Comparison of ENCODE assay signal across 17 cellular contexts in the genomic region with DNA sequence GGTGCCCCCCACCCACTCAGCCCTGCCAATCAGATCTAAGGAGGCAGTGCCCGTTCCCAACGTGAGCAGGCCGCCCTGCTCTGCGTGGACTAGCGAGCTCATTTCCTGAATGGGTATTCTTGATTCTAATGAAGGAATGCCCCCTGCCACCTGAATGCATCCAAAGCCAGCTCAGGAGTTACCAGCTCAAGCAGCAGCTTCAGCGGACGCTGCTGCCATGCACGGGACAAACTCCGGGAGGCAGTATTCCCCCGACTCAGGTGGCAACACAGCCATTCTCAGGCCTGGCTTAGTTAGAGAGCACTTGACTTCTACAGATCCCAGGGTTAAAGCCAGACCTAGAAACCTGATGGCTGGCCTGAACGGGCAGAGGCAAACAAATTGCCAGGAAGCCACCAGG. TPM values are rescaled to one million over a fixed set of nuclear protein-coding genes. Genes with fewer than 3 reads are reported as not detected.
DNase-seq lines count a peak whose midpoint lies in the region; ATAC-seq and TF ChIP-seq lines count a peak whose summit lies in the region.
"Had no signal": no experiment of that assay in that cellular context is flagged by ENCODE, and none has a peak within 500 bp of the region (broad histone marks: within the 10 kb centered on the region; RNA-seq: fewer than 3 reads in every experiment).

No MANE protein-coding gene starts in this region.

- H3K36me3 ChIP-seq in OCI-LY3 (replicated peaks; ENCODE audit: low read depth, low read length) (peaks cover 36% of the 10 kb centered on the region), aorta (ENCODE audit: control insufficient read depth in 1 of 2, insufficient read depth in 2 of 2, low read length in 1 of 2) (peaks cover 6 to 10% of the 10 kb centered on the region in 2 donors)

- no peaks in the 10 kb centered on the region for H3K4me1 ChIP-seq in OCI-LY3 (ENCODE audit: low read length)
- no peaks in the 10 kb centered on the region for H3K4me1 ChIP-seq in aorta (ENCODE audit: control insufficient read depth in 1 of 2, insufficient read depth in 2 of 2, low read length in 2 of 2)
- H3K4me1 ChIP-seq: body of pancreas, tibial artery had no signal

- no peak overlapping the region for H3K4me2 ChIP-seq in OCI-LY3 (ENCODE audit: low read length)
- H3K4me2 ChIP-seq: KMS-11 had no signal

- no peaks in the 10 kb centered on the region for H3K79me2 ChIP-seq in OCI-LY3 (ENCODE audit: low read length)

- H3K27ac ChIP-seq in OCI-LY3 (ENCODE audit: low read length) (no peak overlapping the region), aorta (ENCODE audit: low read depth in 1 of 2, low read length in 2 of 2) (no peak overlapping the region)
- H3K27ac ChIP-seq: body of pancreas, heart right ventricle, KMS-11, tibial artery had no signal

- no peak overlapping the region for H3K9ac ChIP-seq in OCI-LY3 (ENCODE audit: low read length)
- H3K9ac ChIP-seq: KMS-11 had no signal

- H3K4me3 ChIP-seq in OCI-LY3 (ENCODE audit: low read length) (no peak overlapping the region), choroid plexus epithelial cell (ENCODE audit: low read depth, low read length) (no peak overlapping the region), aorta (ENCODE audit: low read length in 2 of 2) (no peak overlapping the region)
- H3K4me3 ChIP-seq: body of pancreas, heart right ventricle, tibial artery had no signal

- TF ChIP-seq CTCF in GM13977 (IDR thresholded peaks at IDR 0.05; ENCODE audit: extremely low read depth, insufficient read depth, missing control alignments) (peak; percentile 7), OCI-LY3 (IDR thresholded peaks at IDR 0.05; ENCODE audit: low read depth, low read length) (0 out of 2 replicates have a peak, but pooled peaks have one; percentile 16), choroid plexus epithelial cell (conservative IDR thresholded peaks at IDR 0.05; ENCODE audit: low read depth, low read length) (peak; percentile 9)

- DNase-seq in GM13977 (ENCODE audit: low spot score) (no peak), choroid plexus epithelial cell (ENCODE audit: low read depth) (no peak), aorta (peak; percentile 25 to 29), NOMO-1 treated with DMSO at 0.1 percent for 48 hours (lab: John Stamatoyannopoulos, UW; ENCODE audit: unreplicated experiment) (no peak), middle frontal gyrus (ENCODE audit: extremely low spot score, low spot score) (no peak)
- no peak for DNase-seq in activated T-cell treated with anti-CD3 and anti-CD28 coated beads, Interleukin-2, amount 50 U/mL, for 1 hour
- DNase-seq: activated CD4-positive, alpha-beta T cell treated with anti-CD3 and anti-CD28 coated beads for 36 hours; activated naive CD8-positive, alpha-beta T cell treated with anti-CD3 and anti-CD28 coated beads for 36 hours; body of pancreas; COR-L47; heart right ventricle; NCI-H1092 treated with DMSO at 0.1 percent for 48 hours; NCI-H2081 treated with DMSO at 0.1 percent for 48 hours; stimulated activated CD4-positive, alpha-beta T cell treated with anti-CD3 and anti-CD28 coated beads, Interleukin-4, amount 100 ng/mL, for 24 hours; tibial artery had no signal

- ATAC-seq in aorta (ENCODE audit: low FRiP score): no peak
- ATAC-seq: activated CD4-positive, alpha-beta T cell treated with anti-CD3 and anti-CD28 coated beads for 36 hours; body of pancreas; heart right ventricle had no signal

- H4K20me1 ChIP-seq in OCI-LY3 (ENCODE audit: insufficient read depth, low read length): no peaks in the 10 kb centered on the region; the same call in 1 of the 2 replicates

- in situ Hi-C loops in GM13977 (cut with MboI; ENCODE audit: low pct_unique_long_range_greater_than_20kb, low sequenced_read_pairs, unreplicated experiment): no loop called here

- H2AFZ ChIP-seq in OCI-LY3 (ENCODE audit: low read depth, low read length): no peak overlapping the region

- 77 to 79% methylated on average over 11 of the region's 11 CpGs for WGBS in aorta, 2 donors

- no peaks in the 10 kb centered on the region for H3K9me3 ChIP-seq in OCI-LY3 (ENCODE audit: insufficient read depth, low read length)
- no peaks in the 10 kb centered on the region for H3K9me3 ChIP-seq in aorta (ENCODE audit: control insufficient read depth, low read length)
- H3K9me3 ChIP-seq: body of pancreas, heart right ventricle, tibial artery had no signal

- H3K27me3 ChIP-seq in OCI-LY3 (ENCODE audit: low read depth, low read length) (no peaks in the 10 kb centered on the region), aorta (ENCODE audit: control insufficient read depth in 1 of 2, insufficient read depth in 2 of 2, low read length in 1 of 2) (no peaks in the 10 kb centered on the region)
- H3K27me3 ChIP-seq: body of pancreas, heart right ventricle, tibial artery had no signal

- intact Hi-C loops in aorta (cut with DNase I): no loop called here

RNA-seq across cellular contexts. Expression of a gene that starts 25.8 kb away (rescaled TPM):
- total RNA-seq in aorta: 1,000 to 10,000 TPM in 1 of 2 donors, 100 to 1,000 TPM in 1; 995 to 1,176 TPM
- polyA plus RNA-seq in aorta: 1,000 to 10,000 TPM in 1 of 2 donors, 100 to 1,000 TPM in 1; 698 to 1,028 TPM

RNA-seq across cellular contexts. Expression of a gene that starts 51.9 kb away (rescaled TPM):
- 100 to 1,000 TPM in 1 of 2 donors, 10 to 100 TPM in 1; 91.8 to 123 TPM for total RNA-seq in aorta
- polyA plus RNA-seq in aorta: 10 to 100 TPM; 44.7 to 48.0 TPM

Comparison
In these comparisons a context has a peak if more than half of its experiments do, and no peak if none do; other contexts are left out.
1. DNase-seq: peak in aorta (2 of 2); none in GM13977 (single experiment), choroid plexus epithelial cell (single experiment), activated T-cell treated with anti-CD3 and anti-CD28 coated beads, Interleukin-2, amount 50 U/mL, for 1 hour (single experiment), NOMO-1 treated with DMSO at 0.1 percent for 48 hours (single experiment) and middle frontal gyrus (single experiment).
2. Peak in every context shown above with its lines, with median percentiles within 50 percentile points of each other: CTCF ChIP-seq.